Comparison of ENCODE assay signal across 26 cellular contexts in genomic region chr9:95413793-95414192, GRCh38.
"Had no signal": no experiment of that assay in that cellular context is flagged by ENCODE, and none has a peak within 500 bp of the region (broad histone marks: within the 10 kb centered on the region; RNA-seq: fewer than 3 reads in every experiment).

No MANE protein-coding gene starts in this region.

- H3K4me1 ChIP-seq: esophagus muscularis mucosa, lower lobe of right lung, prostate gland, right atrium auricular region, transverse colon, uterus had no signal

- H3K36me3 ChIP-seq: esophagus muscularis mucosa, lower lobe of right lung, prostate gland, right atrium auricular region, suprapubic skin, transverse colon, upper lobe of right lung, uterus had no signal

- H3K27ac Mint-ChIP-seq: naive thymus-derived CD8-positive, alpha-beta T cell; nephron progenitor cell; stimulated activated naive CD8-positive, alpha-beta T cell treated with anti-CD3 and anti-CD28 coated beads, Interleukin-15, amount 100 ng/mL, for 72 hours had no signal

- DNase-seq: dermis blood vessel endothelial cell; effector memory CD4-positive, alpha-beta T cell; head of caudate nucleus; left ventricle myocardium superior; lower lobe of right lung; naive thymus-derived CD8-positive, alpha-beta T cell; nephron progenitor cell; nucleus accumbens; stimulated activated CD4-positive, alpha-beta T cell treated with anti-CD3 and anti-CD28 coated beads, Interleukin-12 subunit alpha, Interleukin-12 subunit beta, amount 100 ng/mL, for 4 hours; stimulated activated CD4-positive, alpha-beta T cell treated with anti-CD3 and anti-CD28 coated beads, Interleukin-1b, Interleukin-23, amount 100 ng/mL, for 48 hours; stimulated activated CD4-positive, alpha-beta T cell treated with anti-CD3 and anti-CD28 coated beads, Interleukin-4, amount 100 ng/mL, for 1 hour; stimulated activated CD8-positive, alpha-beta memory T cell treated with anti-CD3 and anti-CD28 coated beads, Interleukin-4, amount 100 ng/mL, for 48 hours; stimulated activated naive CD4-positive, alpha-beta T cell; stimulated activated naive CD8-positive, alpha-beta T cell treated with anti-CD3 and anti-CD28 coated beads, Interleukin-15, amount 100 ng/mL, for 72 hours; transverse colon; upper lobe of right lung; uterus had no signal

- H3K9me3 Mint-ChIP-seq: stimulated activated naive CD8-positive, alpha-beta T cell treated with anti-CD3 and anti-CD28 coated beads, Interleukin-15, amount 100 ng/mL, for 72 hours had no signal

- ATAC-seq: left ventricle myocardium superior; lower lobe of right lung; naive thymus-derived CD8-positive, alpha-beta T cell; sciatic nerve; stimulated activated naive CD8-positive, alpha-beta T cell treated with anti-CD3 and anti-CD28 coated beads, Interleukin-15, amount 100 ng/mL, for 72 hours; upper lobe of right lung had no signal

- H3K9me3 ChIP-seq: lower lobe of right lung, prostate gland, right atrium auricular region, suprapubic skin, transverse colon, upper lobe of right lung, uterus had no signal

- H3K4me3 ChIP-seq: esophagus muscularis mucosa, lower lobe of right lung, prostate gland, right atrium auricular region, smooth muscle cell, suprapubic skin, transverse colon, upper lobe of right lung, uterus had no signal

- H3K27me3 ChIP-seq: esophagus muscularis mucosa, right atrium auricular region, suprapubic skin, transverse colon, upper lobe of right lung, uterus had no signal

- H3K4me3 Mint-ChIP-seq: naive thymus-derived CD8-positive, alpha-beta T cell; nephron progenitor cell; stimulated activated naive CD8-positive, alpha-beta T cell treated with anti-CD3 and anti-CD28 coated beads, Interleukin-15, amount 100 ng/mL, for 72 hours had no signal

- H3K4me2 ChIP-seq: smooth muscle cell had no signal

- H3K27ac ChIP-seq: esophagus muscularis mucosa, lower lobe of right lung, prostate gland, right atrium auricular region, suprapubic skin, transverse colon, upper lobe of right lung, uterus had no signal

- FAIRE-seq: endothelial cell of umbilical vein, frontal cortex, keratinocyte had no signal
